15 cellular contexts compared by ENCODE assay signal in the genomic region with DNA sequence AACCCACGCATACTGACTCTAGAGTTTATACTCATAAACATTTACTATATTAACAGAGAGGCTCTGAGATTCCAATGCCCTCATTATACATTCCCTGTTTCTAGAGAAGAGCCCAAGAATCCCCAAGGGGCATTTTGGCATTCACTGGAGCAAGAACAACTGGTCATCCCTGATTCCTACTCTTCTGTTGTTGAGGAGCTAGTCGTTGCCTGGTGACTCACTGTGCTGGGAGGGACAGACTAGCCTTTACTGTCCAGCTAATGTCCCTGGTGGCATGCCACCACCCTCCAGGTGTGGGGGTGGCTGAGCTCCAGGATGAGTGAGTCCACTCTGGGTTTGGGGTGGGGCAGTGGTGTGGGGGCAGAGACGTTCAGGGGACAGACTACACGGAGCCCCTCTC. TPM values are rescaled to one million over a fixed set of nuclear protein-coding genes. Genes with fewer than 3 reads are reported as not detected.
DNase-seq lines count a peak whose midpoint lies in the region; ATAC-seq, FAIRE-seq and TF ChIP-seq lines count a peak whose summit lies in the region.
"Had no signal": no experiment of that assay in that cellular context is flagged by ENCODE, and none has a peak within 500 bp of the region (broad histone marks: within the 10 kb centered on the region; RNA-seq: fewer than 3 reads in every experiment).

No MANE protein-coding gene starts in this region.

- no peaks in the 10 kb centered on the region for H3K36me3 Mint-ChIP-seq in activated CD4-positive, alpha-beta memory T cell treated with anti-CD3 and anti-CD28 coated beads for 36 hours

- TF ChIP-seq EP300 in esophagus muscularis mucosa (IDR thresholded peaks at IDR 0.05): no peak

- DNase-seq in H54 (ENCODE audit: insufficient read length, low spot score): peak; percentile 50
- peak; percentile 53 for DNase-seq in amniotic stem cell (lab: John Stamatoyannopoulos, UW)
- DNase-seq in iris pigment epithelial cell (ENCODE audit: low read depth): peak; percentile 31
- DNase-seq in stromal cell of bone marrow (ENCODE audit: low read depth): peak; percentile 71
- no peak for DNase-seq in esophagus muscularis mucosa (ENCODE audit: extremely low spot score)
- no peak for DNase-seq in activated CD4-positive, alpha-beta memory T cell treated with anti-CD3 and anti-CD28 coated beads for 36 hours
- DNase-seq in T-helper 1 cell: no peak
- DNase-seq: activated CD4-positive, CD25-positive, alpha-beta regulatory T cell; DND-41; NCI-H1417 treated with DMSO at 0.1 percent for 48 hours; stimulated activated naive CD4-positive, alpha-beta T cell had no signal

- no peak overlapping the region for H3K4me3 Mint-ChIP-seq in activated CD4-positive, alpha-beta memory T cell treated with anti-CD3 and anti-CD28 coated beads for 36 hours
- H3K4me3 Mint-ChIP-seq: activated T-helper 17 cell treated with anti-CD3 and anti-CD28 coated beads, Interleukin-2, amount 50 U/mL, for 72 hours had no signal

- no peak overlapping the region for H3K27ac Mint-ChIP-seq in activated CD4-positive, alpha-beta memory T cell treated with anti-CD3 and anti-CD28 coated beads for 36 hours
- H3K27ac Mint-ChIP-seq: activated T-helper 17 cell treated with anti-CD3 and anti-CD28 coated beads, Interleukin-2, amount 50 U/mL, for 72 hours had no signal

- POLR2A ChIA-PET in activated CD4-positive, alpha-beta memory T cell treated with anti-CD3 and anti-CD28 coated beads for 36 hours (lab: Charles Lee): no interaction called here

- H3K9me3 Mint-ChIP-seq in activated CD4-positive, alpha-beta memory T cell treated with anti-CD3 and anti-CD28 coated beads for 36 hours: no peaks in the 10 kb centered on the region
- H3K9me3 Mint-ChIP-seq: activated T-helper 17 cell treated with anti-CD3 and anti-CD28 coated beads, Interleukin-2, amount 50 U/mL, for 72 hours had no signal

- intact Hi-C loops in esophagus muscularis mucosa (cut with DNase I): no loop called here
- intact Hi-C loops in activated CD4-positive, alpha-beta memory T cell treated with anti-CD3 and anti-CD28 coated beads for 36 hours (cut with micrococcal nuclease): no loop called here

- H3K4me1 Mint-ChIP-seq in activated CD4-positive, alpha-beta memory T cell treated with anti-CD3 and anti-CD28 coated beads for 36 hours (ENCODE audit: low read depth): no peaks in the 10 kb centered on the region
- H3K4me1 Mint-ChIP-seq: activated T-helper 17 cell treated with anti-CD3 and anti-CD28 coated beads, Interleukin-2, amount 50 U/mL, for 72 hours had no signal

- TF ChIP-seq POLR2A in H54 (IDR thresholded peaks at IDR 0.05; ENCODE audit: low read depth, low read length) (no peak), esophagus muscularis mucosa (IDR thresholded peaks at IDR 0.05; ENCODE audit: low read depth) (no peak)

- no peak for ATAC-seq in HG03571 (IDR thresholded peaks at IDR 0.05; ENCODE audit: unreplicated experiment)
- ATAC-seq: activated T-helper 17 cell treated with anti-CD3 and anti-CD28 coated beads, Interleukin-2, amount 50 U/mL, for 72 hours had no signal

- TF ChIP-seq CTCF in esophagus muscularis mucosa (IDR thresholded peaks at IDR 0.05): no peak

- no peak overlapping the region for H3K27ac ChIP-seq in esophagus muscularis mucosa (replicated peaks in 1 of 4)
- H3K27ac ChIP-seq: HL-60 had no signal

- H3K27me3 Mint-ChIP-seq in activated CD4-positive, alpha-beta memory T cell treated with anti-CD3 and anti-CD28 coated beads for 36 hours: peaks cover 4% of the 10 kb centered on the region

- CTCF ChIA-PET in activated CD4-positive, alpha-beta memory T cell treated with anti-CD3 and anti-CD28 coated beads for 36 hours (lab: Charles Lee): no interaction called here

- no peaks in the 10 kb centered on the region for H3K36me3 ChIP-seq in esophagus muscularis mucosa

- WGBS in esophagus muscularis mucosa: 71% methylated on average over 4 of the region's 4 CpGs

- peaks cover 9 to 24% (median 17%) of the 10 kb centered on the region in 4 donors for H3K4me1 ChIP-seq in esophagus muscularis mucosa

- H3K27me3 ChIP-seq in esophagus muscularis mucosa: no peaks in the 10 kb centered on the region

- FAIRE-seq in H54 (lab: Jason Lieb, UNC): peak; percentile 27

- H3K4me3 ChIP-seq in esophagus muscularis mucosa: no peak overlapping the region
- H3K4me3 ChIP-seq: lung had no signal

- no peaks in the 10 kb centered on the region for H3K9me3 ChIP-seq in esophagus muscularis mucosa

RNA-seq across cellular contexts. Expression of gene RHOB, which starts 49.2 kb away (rescaled TPM):
- total RNA-seq in esophagus muscularis mucosa: 1,000 to 10,000 TPM in 3 of 4 donors, 100 to 1,000 TPM in 1; 809 to 1,532 (median 1,203) TPM
- 10 to 100 TPM; 31.6 to 33.6 TPM for total RNA-seq in activated CD4-positive, alpha-beta memory T cell treated with anti-CD3 and anti-CD28 coated beads for 36 hours

Comparison
In these comparisons a context has a peak if more than half of its experiments do, and no peak if none do; other contexts are left out.
1. DNase-seq: peak in H54 (single experiment), amniotic stem cell (single experiment), iris pigment epithelial cell (single experiment) and stromal cell of bone marrow (single experiment); none in esophagus muscularis mucosa (single experiment), activated CD4-positive, alpha-beta memory T cell treated with anti-CD3 and anti-CD28 coated beads for 36 hours (single experiment) and T-helper 1 cell (0 of 5).
2. RNA of gene RHOB, which starts 49.2 kb away (total RNA-seq): 809 to 1,532 TPM in esophagus muscularis mucosa; 31.6 to 33.6 TPM in activated CD4-positive, alpha-beta memory T cell treated with anti-CD3 and anti-CD28 coated beads for 36 hours; every median in the first group is over 10 times any median in the second.